Comparison of ENCODE assay signal across 8 cellular contexts in genomic region chr11:66069715-66070603, GRCh38. TPM values are rescaled to one million over a fixed set of nuclear protein-coding genes. Genes with fewer than 3 reads are reported as not detected.
DNase-seq lines count a peak whose midpoint lies in the region; ATAC-seq and TF ChIP-seq lines count a peak whose summit lies in the region.

Gene PACS1 (plus strand): TSS chr11:66070272. CDS start chr11:66070487, 215 bp downstream.

- H3K36me3 ChIP-seq in lung (ENCODE audit: control insufficient read depth in 2 of 2, insufficient read depth in 2 of 2, low read length in 2 of 2): peaks cover 6 to 19% of the 10 kb centered on the region in 2 donors

- peaks cover 0 to 10% of the 10 kb centered on the region in 2 donors for H3K4me1 ChIP-seq in lung (ENCODE audit: control insufficient read depth in 2 of 2, insufficient read depth in 2 of 2, low read length in 2 of 2)

- H3K9me3 ChIP-seq in lung (ENCODE audit: control insufficient read depth in 2 of 2, insufficient read depth in 1 of 2, low read length in 1 of 2): no peaks in the 10 kb centered on the region

- H3K27ac ChIP-seq in lung (ENCODE audit: low read depth in 1 of 2, low read length in 1 of 2): peak within 1 kb of the TSS; percentile 94 to 97

- H3K4me3 ChIP-seq in lung: peak within 1 kb of the TSS; percentile 97

- DNase-seq in GM10266 (ENCODE audit: extremely low spot score): peak; percentile 93
- peak; percentile 88 for DNase-seq in NCI-H2227 (lab: John Stamatoyannopoulos, UW; ENCODE audit: unreplicated experiment)
- peak; percentile 91 for DNase-seq in activated CD8-positive, alpha-beta memory T cell treated with anti-CD3 and anti-CD28 coated beads for 24 hours
- peak; percentile 68 for DNase-seq in effector CD8-positive, alpha-beta T cell (lab: John Stamatoyannopoulos, UW)
- peak; percentile 80 for DNase-seq in lung (ENCODE audit: low spot score)
- DNase-seq in stimulated activated CD4-positive, alpha-beta T cell treated with anti-CD3 and anti-CD28 coated beads, TNF-alpha, amount 100 ng/mL, for 48 hours (ENCODE audit: low read depth in 3 of 3): peak in 2 of 3 donors; percentile 36 to 72
- DNase-seq in cortex of kidney (lab: John Stamatoyannopoulos, UW): no peak

- H3K27me3 ChIP-seq in lung (ENCODE audit: control insufficient read depth, insufficient read depth): no peaks in the 10 kb centered on the region

- peak; percentile 49 for ATAC-seq in HG02610 (IDR thresholded peaks at IDR 0.05; ENCODE audit: unreplicated experiment)
- peak; percentile 80 for ATAC-seq in lung (ENCODE audit: insufficient read depth, low FRiP score)

- 1% methylated on average over 51 to 120 of the region's 120 CpGs for WGBS in lung, 2 donors

- TF ChIP-seq CTCF in GM10266 (IDR thresholded peaks at IDR 0.05; ENCODE audit: control insufficient read depth, insufficient read depth, low read depth, missing control alignments): no peak
- TF ChIP-seq CTCF in lung (IDR thresholded peaks at IDR 0.05; ENCODE audit: control extremely low read depth, extremely low read depth): no peak

RNA-seq across cellular contexts. Expression of gene PACS1, which starts in this region (rescaled TPM):
- total RNA-seq in lung: 10 to 100 TPM; 42.8 to 48.8 TPM
- 10 to 100 TPM; 22.2 to 26.6 TPM for polyA plus RNA-seq in lung
